In genomic region chr1:114346480-114347029, GRCh38 we compare ENCODE assay signal across 1 cellular context.
A peak's percentile ranks its signal among the peaks of the same experiment; 100 is the strongest.
TF ChIP-seq lines count a peak whose summit lies in the region.

No MANE protein-coding gene starts in this region.

TF ChIP-seq in K562, 482 proteins besides CTCF, POLR2A, EP300 and RAD21 (continued from another document and continues in another):
- TF ChIP-seq HMGXB4 (CRISPR knock-in tag; IDR thresholded peaks at IDR 0.05) (peak; percentile 98), RBM22 (IDR thresholded peaks at IDR 0.05; ENCODE audit: low read depth, low read length, poor library complexity, severe bottlenecking) (peak; percentile 61), HES1 (IDR thresholded peaks at IDR 0.05; ENCODE audit: low read depth) (no peak), KDM4B (IDR thresholded peaks at IDR 0.05; ENCODE audit: borderline replicate concordance in 2 of 2, low read depth in 1 of 2) (peak in 1 of 2 experiments; percentile 79; a peak in 1 of 4 replicates), CREM (IDR thresholded peaks at IDR 0.05; ENCODE audit: low read depth) (peak; percentile 96), ARID1B (IDR thresholded peaks at IDR 0.05) (peak; percentile 48; the same call in 1 of the 2 replicates), SIN3B (IDR thresholded peaks at IDR 0.05; ENCODE audit: low read depth) (peak; percentile 52; the same call in 1 of the 2 replicates), HEY1 (CRISPR knock-in tag; IDR thresholded peaks at IDR 0.05; ENCODE audit: borderline replicate concordance) (no peak), POLR3A (IDR thresholded peaks at IDR 0.05; ENCODE audit: borderline replicate concordance, extremely low read depth, insufficient read depth, insufficient read length) (no peak), ILF3 (IDR thresholded peaks at IDR 0.05; ENCODE audit: borderline replicate concordance) (peak; percentile 59; the same call in 1 of the 2 replicates), ZBTB8A (IDR thresholded peaks at IDR 0.05; ENCODE audit: partially characterized antibody) (no peak), NR2F6 (CRISPR knock-in tag; IDR thresholded peaks at IDR 0.05) (no peak), YBX1 (IDR thresholded peaks at IDR 0.05) (no peak), ZBTB11 (CRISPR knock-in tag; IDR thresholded peaks at IDR 0.05) (peak in 1 of 3 experiments; percentile 70; a peak in 2 of 6 replicates), ETS1 (conservative IDR thresholded peaks at IDR 0.05; ENCODE audit: control insufficient read depth, low read depth, low read length) (no peak), ZBTB33 (CRISPR knock-in tag; IDR thresholded peaks at IDR 0.05) (peak; percentile 90), CREB3 (tag; conservative IDR thresholded peaks at IDR 0.05; ENCODE audit: low read depth) (peak; percentile 49; the same call in 1 of the 2 replicates), ZNF146 (CRISPR knock-in tag; IDR thresholded peaks at IDR 0.05; ENCODE audit: unreplicated experiment) (no peak), LCOR (CRISPR knock-in tag; IDR thresholded peaks at IDR 0.05) (peak; percentile 98), ZNF561 (CRISPR knock-in tag; conservative IDR thresholded peaks at IDR 0.05) (no peak), NRF1 (conservative IDR thresholded peaks at IDR 0.05 in 1 of 2, IDR thresholded peaks at IDR 0.05 in 1 of 2) (peak; percentile 34 to 40), SMARCE1 (IDR thresholded peaks at IDR 0.05) (0 out of 2 replicates have a peak, but pooled peaks have one; percentile 34), ZBTB1 (CRISPR knock-in tag; IDR thresholded peaks at IDR 0.05; ENCODE audit: borderline replicate concordance, low read depth) (0 out of 2 replicates have a peak, but pooled peaks have one; percentile 60), USF2 (CRISPR knock-in tag; IDR thresholded peaks at IDR 0.05) (no peak), IRF9 (tag; IDR thresholded peaks at IDR 0.05) (no peak), ZHX1 (conservative IDR thresholded peaks at IDR 0.05; ENCODE audit: low read length) (0 out of 2 replicates have a peak, but pooled peaks have one; percentile 48), BRF1 (IDR thresholded peaks at IDR 0.05; ENCODE audit: borderline replicate concordance, extremely low read depth, insufficient read length) (no peak), CCNT2 (IDR thresholded peaks at IDR 0.05; ENCODE audit: borderline replicate concordance, extremely low read depth, insufficient read length, low read depth, low read length) (peak; percentile 84), USF1 (CRISPR knock-in tag; IDR thresholded peaks at IDR 0.05) (peak; percentile 64), MCM5 (IDR thresholded peaks at IDR 0.05; ENCODE audit: low read depth) (no peak), CGGBP1 (CRISPR knock-in tag; IDR thresholded peaks at IDR 0.05) (peak; percentile 84; the same call in 1 of the 2 replicates), BHLHE40 (IDR thresholded peaks at IDR 0.05; ENCODE audit: low read length) (peak; percentile 55; the same call in 1 of the 2 replicates), TARDBP (IDR thresholded peaks at IDR 0.05) (0 out of 2 replicates have a peak, but pooled peaks have one; percentile 53), KAT7 (CRISPR knock-in tag; IDR thresholded peaks at IDR 0.05; ENCODE audit: borderline replicate concordance) (peak; percentile 100), ZNF75A (CRISPR knock-in tag; IDR thresholded peaks at IDR 0.05) (no peak), ATF1 (CRISPR knock-in tag; IDR thresholded peaks at IDR 0.05) (peak; percentile 71), ATF1 (tag; IDR thresholded peaks at IDR 0.05) (peak; percentile 95), NR3C1 (CRISPR knock-in tag; IDR thresholded peaks at IDR 0.05) (no peak), MAX (CRISPR knock-in tag; IDR thresholded peaks at IDR 0.05) (peak; percentile 87), ZBTB9 (CRISPR knock-in tag; IDR thresholded peaks at IDR 0.05) (peak; percentile 73; the same call in 1 of the 2 replicates)
